In genomic region chr2:177753682-177754475, GRCh38 we compare ENCODE assay signal across 8 cellular contexts.
DNase-seq lines count a peak whose midpoint lies in the region; ATAC-seq and TF ChIP-seq lines count a peak whose summit lies in the region.

No MANE protein-coding gene starts in this region.

- peak; percentile 85 for DNase-seq in EH (ENCODE audit: low read depth)
- DNase-seq in NB4 (ENCODE audit: low read depth): peak; percentile 69
- DNase-seq in body of pancreas: peak; percentile 24 to 62 (median 42)
- DNase-seq in iPS DF 6.9 (ENCODE audit: low read depth, low spot score): peak; percentile 16
- no peak for DNase-seq in NCI-H1105 (lab: John Stamatoyannopoulos, UW)
- no peak for DNase-seq in NCI-H1092 (lab: John Stamatoyannopoulos, UW)

- TF ChIP-seq CTCF in NB4 (IDR thresholded peaks at IDR 0.05; ENCODE audit: low read depth, low read length) (no peak), body of pancreas (IDR thresholded peaks at IDR 0.05) (no peak)

- TF ChIP-seq POLR2A in NB4 (IDR thresholded peaks at IDR 0.05; ENCODE audit: extremely low read depth, insufficient read length) (no peak), body of pancreas (IDR thresholded peaks at IDR 0.05) (peak in 1 of 3 donors; percentile 9)

- H3K4me3 ChIP-seq in NB4 (ENCODE audit: low read depth, low read length) (no peak overlapping the region), body of pancreas (no peak overlapping the region), iPS DF 6.9 (ENCODE audit: low read length) (no peak overlapping the region), skeletal muscle tissue (ENCODE audit: low read length in 3 of 3) (peak overlapping the region in 1 of 3 donors; percentile 33)

- intact Hi-C loops in body of pancreas (cut with DNase I): no loop called here

- H3K9ac ChIP-seq in skeletal muscle tissue (ENCODE audit: low read depth in 1 of 3, low read length in 3 of 3): peak overlapping the region in 1 of 3 donors; percentile 4

- ATAC-seq in body of pancreas (peak; percentile 78), GM19455 (IDR thresholded peaks at IDR 0.05; ENCODE audit: unreplicated experiment) (no peak)

- no peaks in the 10 kb centered on the region for H3K9me3 ChIP-seq in body of pancreas
- H3K9me3 ChIP-seq in iPS DF 6.9 (ENCODE audit: control insufficient read depth, insufficient read depth, low read length): no peaks in the 10 kb centered on the region
- no peaks in the 10 kb centered on the region for H3K9me3 ChIP-seq in skeletal muscle tissue (ENCODE audit: control insufficient read depth in 3 of 3, low read length in 3 of 3)

- H3K27ac ChIP-seq in body of pancreas: no peak overlapping the region
- H3K27ac ChIP-seq in iPS DF 6.9 (ENCODE audit: low read length): no peak overlapping the region
- peak overlapping the region; percentile 34 for H3K27ac ChIP-seq in skeletal muscle tissue (ENCODE audit: low read depth, low read length)

- H3K27me3 ChIP-seq in body of pancreas: no peaks in the 10 kb centered on the region
- H3K27me3 ChIP-seq in iPS DF 6.9 (ENCODE audit: control insufficient read depth, insufficient read depth, low read length): no peaks in the 10 kb centered on the region
- no peaks in the 10 kb centered on the region for H3K27me3 ChIP-seq in skeletal muscle tissue (ENCODE audit: control insufficient read depth in 3 of 3, insufficient read depth in 3 of 3, low read length in 3 of 3)

- no peaks in the 10 kb centered on the region for H3K4me1 ChIP-seq in body of pancreas
- no peaks in the 10 kb centered on the region for H3K4me1 ChIP-seq in iPS DF 6.9 (ENCODE audit: control insufficient read depth, insufficient read depth, low read length)
- H3K4me1 ChIP-seq in skeletal muscle tissue (ENCODE audit: control insufficient read depth in 3 of 3, insufficient read depth in 3 of 3, low read length in 3 of 3): peaks cover 18 to 29% (median 26%) of the 10 kb centered on the region in 3 donors

- 68 to 72% methylated on average over 5 of the region's 5 CpGs for WGBS in body of pancreas, 2 donors
- no CpG with 5 or more reads among the region's 5 CpGs for WGBS in iPS DF 6.9 (ENCODE audit: insufficient coverage, insufficient read length)

- H3K36me3 ChIP-seq in body of pancreas (replicated peaks in 1 of 2; ENCODE audit: insufficient read depth in 1 of 2, low read depth in 2 of 2): no peaks in the 10 kb centered on the region
- no peaks in the 10 kb centered on the region for H3K36me3 ChIP-seq in iPS DF 6.9 (ENCODE audit: control insufficient read depth, insufficient read depth, low read length)
- H3K36me3 ChIP-seq in skeletal muscle tissue (ENCODE audit: control insufficient read depth in 3 of 3, insufficient read depth in 3 of 3, low read length in 3 of 3): no peaks in the 10 kb centered on the region

Comparison
In these comparisons a context has a peak if more than half of its experiments do, and no peak if none do; other contexts are left out.
1. DNase-seq: peak in EH (single experiment), NB4 (single experiment), body of pancreas (4 of 4) and iPS DF 6.9 (single experiment); none in NCI-H1105 (single experiment) and NCI-H1092 (single experiment).